In genomic region chr9:114384836-114385411, GRCh38 we compare ENCODE assay signal across 9 cellular contexts. TPM values are rescaled to one million over a fixed set of nuclear protein-coding genes. Genes with fewer than 3 reads are reported as not detected.
DNase-seq lines count a peak whose midpoint lies in the region; TF ChIP-seq lines count a peak whose summit lies in the region.
"Had no signal": no experiment of that assay in that cellular context is flagged by ENCODE, and none has a peak within 500 bp of the region (broad histone marks: within the 10 kb centered on the region; RNA-seq: fewer than 3 reads in every experiment).

No MANE protein-coding gene starts in this region.

- POLR2A ChIA-PET in OCI-LY7 (lab: Charles Lee) = interaction anchor here (0.7 to 8.2 kb wide), 10 partner anchors 10 to 544 kb away, joined by 3 to 275 read pairs (median 4); no protein-coding TSS in a partner anchor

- H3K4me1 Mint-ChIP-seq in endodermal cell = peaks cover 39% of the 10 kb centered on the region

- peak overlapping the region; percentile 16 to 83 for H3K9ac ChIP-seq in duodenal mucosa (ENCODE audit: low read depth in 1 of 2, low read length in 2 of 2)
- H3K9ac ChIP-seq in skeletal muscle satellite cell (ENCODE audit: low read depth, low read length) = peak overlapping the region; percentile 55
- H3K9ac ChIP-seq in endodermal cell (ENCODE audit: extremely low read depth, low read length, poor library complexity, severe bottlenecking) = no peak overlapping the region

- no peaks in the 10 kb centered on the region for H3K9me3 ChIP-seq in OCI-LY7 (ENCODE audit: low read length)
- no peaks in the 10 kb centered on the region for H3K9me3 ChIP-seq in duodenal mucosa (ENCODE audit: control insufficient read depth in 1 of 2, low read length in 2 of 2)
- no peaks in the 10 kb centered on the region for H3K9me3 ChIP-seq in skeletal muscle satellite cell (replicated peaks; ENCODE audit: low read length)
- H3K9me3 ChIP-seq in BE2C = no peaks in the 10 kb centered on the region
- no peaks in the 10 kb centered on the region for H3K9me3 ChIP-seq in endodermal cell (ENCODE audit: control insufficient read depth, low read length)

- no peak overlapping the region for H3K4me3 Mint-ChIP-seq in endodermal cell

- 86 to 87% methylated on average over 6 to 7 of the region's 7 CpGs for whole genome bisulfite sequencing in endodermal cell (ENCODE audit: insufficient coverage in 1 of 2, insufficient read length in 1 of 2), 2 experiments

- H3K4me3 ChIP-seq in GM08714 (ENCODE audit: low read length) (peak overlapping the region; percentile 62; the same call in 1 of the 2 replicates), OCI-LY7 (ENCODE audit: low read depth, low read length, poor library complexity, severe bottlenecking) (peak overlapping the region; percentile 76), duodenal mucosa (ENCODE audit: low read depth in 1 of 2, low read length in 2 of 2) (peak overlapping the region; percentile 9 to 50), skeletal muscle satellite cell (ENCODE audit: low read length) (no peak overlapping the region), BE2C (ENCODE audit: low read depth, low read length) (no peak overlapping the region), endodermal cell (ENCODE audit: low read length) (no peak overlapping the region)

- peaks cover 1% of the 10 kb centered on the region for H3K27me3 Mint-ChIP-seq in endodermal cell (ENCODE audit: insufficient read depth)

- H3K36me3 Mint-ChIP-seq in endodermal cell (ENCODE audit: low read depth) = peaks cover 3% of the 10 kb centered on the region

- H3K79me2 ChIP-seq in OCI-LY7 (ENCODE audit: insufficient read depth, low read depth, low read length) = peaks cover 95% of the 10 kb centered on the region

- H3K4me1 ChIP-seq in OCI-LY7 (ENCODE audit: insufficient read depth, low read length, poor library complexity, severe bottlenecking) (peaks cover 67% of the 10 kb centered on the region), duodenal mucosa (ENCODE audit: control insufficient read depth in 1 of 2, insufficient read depth in 2 of 2, low read length in 2 of 2) (peaks cover 49 to 86% of the 10 kb centered on the region in 2 donors), skeletal muscle satellite cell (ENCODE audit: control insufficient read depth, insufficient read depth, low read length) (peaks cover 57% of the 10 kb centered on the region), BE2C (0 out of 2 replicates have a peak, but pooled peaks cover 4% of the 10 kb centered on the region), endodermal cell (ENCODE audit: control insufficient read depth, insufficient read depth, low read length) (peaks cover 14% of the 10 kb centered on the region)

- no peaks in the 10 kb centered on the region for H3K9me3 Mint-ChIP-seq in endodermal cell

- H2AFZ ChIP-seq in OCI-LY7 (ENCODE audit: low read length) = no peak overlapping the region

- peak overlapping the region; percentile 97 for H3K27ac ChIP-seq in OCI-LY7 (ENCODE audit: low read depth, low read length, poor library complexity, severe bottlenecking)
- peak overlapping the region; percentile 71 for H3K27ac ChIP-seq in duodenal mucosa (ENCODE audit: low read depth, low read length)
- no peak overlapping the region for H3K27ac ChIP-seq in endodermal cell (ENCODE audit: low read depth, low read length)

- H3K27me3 ChIP-seq in duodenal mucosa (ENCODE audit: control insufficient read depth in 1 of 2, insufficient read depth in 2 of 2, low read length in 2 of 2) (no peaks in the 10 kb centered on the region), skeletal muscle satellite cell (ENCODE audit: control insufficient read depth, insufficient read depth, low read length) (no peaks in the 10 kb centered on the region), BE2C (no peaks in the 10 kb centered on the region), endodermal cell (ENCODE audit: control insufficient read depth, insufficient read depth, low read length, poor library complexity, severe bottlenecking) (peaks cover 15% of the 10 kb centered on the region)

- CTCF ChIA-PET in OCI-LY7 (lab: Charles Lee; ENCODE audit: unreplicated experiment) = interaction anchor here (0.9 to 1.4 kb wide), 4 partner anchors 10 to 18 kb away, joined by 3 to 8 read pairs (median 4); no protein-coding TSS in a partner anchor

- no peaks in the 10 kb centered on the region for H3K9me2 ChIP-seq in OCI-LY7 (ENCODE audit: insufficient read depth, low read length)

- H3K36me3 ChIP-seq in OCI-LY7 (ENCODE audit: insufficient read depth, low read length) (peaks cover 69% of the 10 kb centered on the region), duodenal mucosa (ENCODE audit: control insufficient read depth in 1 of 2, insufficient read depth in 2 of 2, low read length in 2 of 2) (peaks cover 0 to 17% of the 10 kb centered on the region in 2 donors), skeletal muscle satellite cell (ENCODE audit: insufficient read depth, low read length) (peaks cover 4% of the 10 kb centered on the region), BE2C (no peaks in the 10 kb centered on the region), endodermal cell (ENCODE audit: control insufficient read depth, insufficient read depth, low read length) (no peaks in the 10 kb centered on the region)

- peak overlapping the region; percentile 83 for H3K4me2 ChIP-seq in OCI-LY7 (ENCODE audit: low read length)
- H3K4me2 ChIP-seq in skeletal muscle satellite cell (ENCODE audit: low read length) = peak overlapping the region; percentile 63

- intact Hi-C loops in OCI-LY7 (cut with micrococcal nuclease; ENCODE audit: unreplicated experiment) = loop anchor here (1.0 to 5.0 kb wide), 4 partner anchors 12 to 808 kb away; no protein-coding TSS in a partner anchor

- no peak overlapping the region for H3K27ac Mint-ChIP-seq in endodermal cell

- H4K20me1 ChIP-seq in OCI-LY7 (ENCODE audit: insufficient read depth, low read length) = no peaks in the 10 kb centered on the region

- DNase-seq in OCI-LY7 (ENCODE audit: low spot score) (no peak), BE2C (no peak), endodermal cell (no peak), NCI-H510A (lab: John Stamatoyannopoulos, UW) (no peak)
- no peak for DNase-seq in activated effector memory CD4-positive, alpha-beta T cell treated with Interleukin-2 at 50 U/mL for 16 hours

- TF ChIP-seq CTCF in OCI-LY7 (conservative IDR thresholded peaks at IDR 0.05; ENCODE audit: low read length) = no peak
- no peak for TF ChIP-seq CTCF in BE2C (IDR thresholded peaks at IDR 0.05; ENCODE audit: low read depth, low read length)
- TF ChIP-seq CTCF in endodermal cell (conservative IDR thresholded peaks at IDR 0.05) = no peak

- BruUV-seq in OCI-LY7 (replicated peaks; lab: Mats Ljungman, UMichigan) = TSS peak; percentile 34

RNA-seq across cellular contexts. Expression of gene AKNA, which starts 2.9 kb away (rescaled TPM):
- total RNA-seq in OCI-LY7 (2014; rRNA removed; shearing (Covaris generic)) = 53.8 and 61.4 TPM in 2 replicates
- total RNA-seq in OCI-LY7 (2022) = 187 and 203 TPM in 2 replicates
- 5.7 and 11.2 TPM in 2 replicates for total RNA-seq in skeletal muscle satellite cell (2012; rRNA removed)
- 23.9 TPM for polyA plus RNA-seq in BE2C (2012; ENCODE audit: insufficient read depth, insufficient read length, low read depth)
- 10 to 100 TPM; 12.2 to 15.4 TPM for total RNA-seq in endodermal cell
- polyA plus RNA-seq in endodermal cell (2013, experiment 1 of 2) = 16.6 TPM
- 16.2 TPM for polyA plus RNA-seq in endodermal cell (2013, experiment 2 of 2)

RNA-seq across cellular contexts. Expression of gene ORM2, which starts 55.3 kb away (rescaled TPM):
- not detected in 2 replicates for total RNA-seq in OCI-LY7 (2014; rRNA removed; shearing (Covaris generic))
- total RNA-seq in OCI-LY7 (2022) (not detected in 2 replicates), endodermal cell (under 1 TPM; 0.59 to 0.80 TPM)
- total RNA-seq in skeletal muscle satellite cell (2012; rRNA removed) = not detected in 2 replicates
- polyA plus RNA-seq in BE2C (2012; ENCODE audit: insufficient read depth, insufficient read length, low read depth) = not detected
- polyA plus RNA-seq in endodermal cell (2013, experiment 1 of 2) = not detected
- polyA plus RNA-seq in endodermal cell (2013, experiment 2 of 2) = not detected
- total RNA-seq: ureter had no signal

Comparison
In these comparisons a context has a peak if more than half of its experiments do, and no peak if none do; other contexts are left out.
1. H3K4me3 ChIP-seq: peak in GM08714 (single experiment), OCI-LY7 (single experiment) and duodenal mucosa (2 of 2); none in skeletal muscle satellite cell (single experiment), BE2C (single experiment) and endodermal cell (single experiment).